Comparison of ENCODE assay signal across 8 cellular contexts in genomic region chr10:70132098-70133029, GRCh38. TPM values are rescaled to one million over a fixed set of nuclear protein-coding genes. Genes with fewer than 3 reads are reported as not detected.
DNase-seq lines count a peak whose midpoint lies in the region; ATAC-seq, FAIRE-seq and TF ChIP-seq lines count a peak whose summit lies in the region.

Gene AIFM2, minus strand, starts transcription at chr10:70132825. Its CDS starts 8,741 bp downstream, at chr10:70124084.

- H3K27ac ChIP-seq in testis = peak within 1 kb of the TSS; percentile 39 to 71

- FAIRE-seq in H54 (lab: Jason Lieb, UNC) = no peak

- peak; percentile 20; the same call in 1 of the 2 replicates for TF ChIP-seq POLR2A in H54 (IDR thresholded peaks at IDR 0.05; ENCODE audit: low read depth, low read length)
- no peak for TF ChIP-seq POLR2A in testis (IDR thresholded peaks at IDR 0.05)

- no peaks in the 10 kb centered on the region for H3K27me3 ChIP-seq in testis

- TF ChIP-seq CTCF in epithelial cell of esophagus (IDR thresholded peaks at IDR 0.05; ENCODE audit: insufficient read depth, low read depth, low read length, missing control alignments) (no peak), mucosa of descending colon (IDR thresholded peaks at IDR 0.05) (no peak), testis (IDR thresholded peaks at IDR 0.05) (no peak)

- H3K9me3 ChIP-seq in mucosa of descending colon (no peaks in the 10 kb centered on the region), testis (no peaks in the 10 kb centered on the region)

- H3K4me1 ChIP-seq in mucosa of descending colon (ENCODE audit: low read depth) (peaks cover 17% of the 10 kb centered on the region), testis (peaks cover 6% of the 10 kb centered on the region)

- H3K4me3 ChIP-seq in epithelial cell of esophagus (ENCODE audit: low read length) = peak within 1 kb of the TSS; percentile 45
- peak within 1 kb of the TSS; percentile 42 for H3K4me3 ChIP-seq in mucosa of descending colon
- H3K4me3 ChIP-seq in testis = peak within 1 kb of the TSS; percentile 64 to 84

- DNase-seq in NCI-H2227 (lab: John Stamatoyannopoulos, UW; ENCODE audit: unreplicated experiment) (peak; percentile 56), NCI-H2227 treated with DMSO at 0.1 percent for 48 hours (lab: John Stamatoyannopoulos, UW) (no peak), H54 (ENCODE audit: insufficient read length, low spot score) (peak; percentile 97), LHCN-M2 (ENCODE audit: low read depth) (peak; percentile 64), epithelial cell of esophagus (ENCODE audit: low read depth) (peak; percentile 66), mucosa of descending colon (peak; percentile 92 to 94 (median 93)), testis (peak; percentile 77)
- DNase-seq in activated CD8-positive, alpha-beta memory T cell treated with anti-CD3 and anti-CD28 coated beads for 24 hours = peak; percentile 84

- intact Hi-C loops in mucosa of descending colon (cut with DNase I, micrococcal nuclease) (no loop called here), testis (cut with DNase I; ENCODE audit: low total_unique reads) (no loop called here)

- peak; percentile 91 for ATAC-seq in mucosa of descending colon

- 6 to 9% methylated on average over 31 to 80 of the region's 80 CpGs for WGBS in testis, 2 donors

- H3K36me3 ChIP-seq in mucosa of descending colon (ENCODE audit: low read depth) (no peaks in the 10 kb centered on the region), testis (ENCODE audit: low read depth, missing control alignments) (no peaks in the 10 kb centered on the region)

RNA-seq across cellular contexts. Expression of gene AIFM2, which starts in this region (rescaled TPM):
- total RNA-seq in LHCN-M2 (2014; rRNA removed) (5.8 and 6.9 TPM in 2 replicates), mucosa of descending colon (10 to 100 TPM; 21.0 to 23.0 (median 22.7) TPM), testis (1 to 10 TPM; 7.1 TPM)
- polyA plus RNA-seq in LHCN-M2 (2012) = 17.5 TPM
- 9.7 TPM for polyA plus RNA-seq in testis (ENCODE audit: insufficient read depth, low read depth, low replicate concordance)
